ENCODE assay signal across 15 cellular contexts in the genomic region with DNA sequence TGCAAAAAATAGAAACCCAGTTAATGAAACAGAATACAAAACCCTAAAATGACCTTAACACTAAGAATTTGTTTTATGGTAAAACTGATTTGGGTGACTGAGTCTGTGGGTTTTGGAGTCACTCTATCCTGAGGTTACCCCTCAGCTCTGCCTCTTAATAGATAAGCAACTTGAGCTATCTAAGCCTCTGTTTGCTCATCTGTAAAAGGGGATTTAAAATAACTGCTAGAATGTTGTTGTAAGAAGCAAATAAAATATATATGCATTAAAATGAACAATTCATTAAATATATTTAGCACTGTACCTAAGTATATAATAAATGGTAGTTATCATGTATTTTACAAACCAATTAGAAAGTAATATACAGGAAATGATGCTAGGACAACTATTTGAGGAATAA.
DNase-seq lines count a peak whose midpoint lies in the region; ATAC-seq and TF ChIP-seq lines count a peak whose summit lies in the region.
"Had no signal": no experiment of that assay in that cellular context is flagged by ENCODE, and none has a peak within 500 bp of the region (broad histone marks: within the 10 kb centered on the region; RNA-seq: fewer than 3 reads in every experiment).

No MANE protein-coding gene starts in this region.

- intact Hi-C loops in Panc1 (cut with micrococcal nuclease; ENCODE audit: unreplicated experiment) = no loop called here

- H3K27me3 Mint-ChIP-seq in activated T-cell treated with anti-CD3 and anti-CD28 coated beads, Interleukin-2, amount 50 U/mL, for 72 hours (ENCODE audit: low read depth) = no peaks in the 10 kb centered on the region
- H3K27me3 Mint-ChIP-seq: CD4-positive, alpha-beta memory T cell had no signal

- H3K4me1 Mint-ChIP-seq in activated T-cell treated with anti-CD3 and anti-CD28 coated beads, Interleukin-2, amount 50 U/mL, for 72 hours (ENCODE audit: low read depth) = peaks cover 29% of the 10 kb centered on the region

- no peak overlapping the region for H3K4me3 Mint-ChIP-seq in activated T-cell treated with anti-CD3 and anti-CD28 coated beads, Interleukin-2, amount 50 U/mL, for 72 hours
- H3K4me3 Mint-ChIP-seq: CD4-positive, alpha-beta memory T cell had no signal

- in situ Hi-C loops in Panc1 (cut with HindIII; ENCODE audit: low pct_unique_long_range_greater_than_20kb, low sequenced_read_pairs) = no loop called here

- H3K4me3 ChIP-seq in Jurkat, Clone E6-1 (ENCODE audit: low read length) = no peak overlapping the region
- no peak overlapping the region for H3K4me3 ChIP-seq in Panc1 (ENCODE audit: low read depth in 2 of 2, low read length in 2 of 2)
- H3K4me3 ChIP-seq: GM23248 had no signal

- no peaks in the 10 kb centered on the region for H3K27me3 ChIP-seq in Panc1 (ENCODE audit: control insufficient read depth, insufficient read depth, low read length)

- no TSS peak for BruUV-seq in Panc1 (replicated peaks; lab: Mats Ljungman, UMichigan)

- no peaks in the 10 kb centered on the region for H3K36me3 Mint-ChIP-seq in activated T-cell treated with anti-CD3 and anti-CD28 coated beads, Interleukin-2, amount 50 U/mL, for 72 hours (ENCODE audit: insufficient read depth in 2 of 2)
- H3K36me3 Mint-ChIP-seq: CD4-positive, alpha-beta memory T cell had no signal

- H3K27ac ChIP-seq in Panc1 (ENCODE audit: low read length) = peak overlapping the region; percentile 37; the same call in 1 of the 2 replicates
- H3K27ac ChIP-seq: GM23248 had no signal

- peak; percentile 80 for DNase-seq in Jurkat, Clone E6-1 (ENCODE audit: low read depth, low spot score)
- DNase-seq in Panc1 (ENCODE audit: low read depth, low spot score) (no peak), erythroblast (lab: John Stamatoyannopoulos, UW) (peak; percentile 18 to 30), NCI-H526 treated with DMSO at 0.1 percent for 48 hours (lab: John Stamatoyannopoulos, UW) (no peak)
- no peak for DNase-seq in activated T-cell treated with anti-CD3 and anti-CD28 coated beads, Interleukin-2, amount 50 U/mL, for 72 hours
- DNase-seq: C1 segment of cervical spinal cord; Calu3; CD4-positive, alpha-beta memory T cell; COR-L47; DMS53; DMS79 treated with DMSO at 0.1 percent for 48 hours; GM23248; H7; HCEC 1CT had no signal

- no peaks in the 10 kb centered on the region for H3K36me3 ChIP-seq in Panc1 (ENCODE audit: control insufficient read depth, insufficient read depth, low read length)

- TF ChIP-seq POLR2A in erythroblast (IDR thresholded peaks at IDR 0.05; ENCODE audit: low read length) = no peak

- CTCF ChIA-PET in Panc1 (lab: Charles Lee) = no interaction called here

- POLR2A ChIA-PET in Panc1 (lab: Charles Lee) = no interaction called here

- ATAC-seq in Panc1 (no peak), HG02798 (IDR thresholded peaks at IDR 0.05; ENCODE audit: poor library complexity, unreplicated experiment) (no peak)
- no peak for ATAC-seq in activated T-cell treated with anti-CD3 and anti-CD28 coated beads, Interleukin-2, amount 50 U/mL, for 72 hours (replicated peaks in 1 of 2)

- H3K9me3 ChIP-seq in Panc1 (ENCODE audit: control insufficient read depth, insufficient read depth, low read depth, low read length) = no peaks in the 10 kb centered on the region

- no peaks in the 10 kb centered on the region for H3K9me3 Mint-ChIP-seq in activated T-cell treated with anti-CD3 and anti-CD28 coated beads, Interleukin-2, amount 50 U/mL, for 72 hours

- no peaks in the 10 kb centered on the region for H3K4me1 ChIP-seq in Panc1 (ENCODE audit: control insufficient read depth, insufficient read depth, low read length)

- TF ChIP-seq CTCF in Panc1 (IDR thresholded peaks at IDR 0.05) = no peak

- no peak overlapping the region for H3K27ac Mint-ChIP-seq in activated T-cell treated with anti-CD3 and anti-CD28 coated beads, Interleukin-2, amount 50 U/mL, for 72 hours
- H3K27ac Mint-ChIP-seq: CD4-positive, alpha-beta memory T cell had no signal

Comparison
In these comparisons a context has a peak if more than half of its experiments do, and no peak if none do; other contexts are left out.
1. DNase-seq: peak in Jurkat, Clone E6-1 (single experiment) and erythroblast (2 of 2); none in Panc1 (single experiment), activated T-cell treated with anti-CD3 and anti-CD28 coated beads, Interleukin-2, amount 50 U/mL, for 72 hours (0 of 2) and NCI-H526 treated with DMSO at 0.1 percent for 48 hours (single experiment).